25 cellular contexts compared by ENCODE assay signal in the genomic region with DNA sequence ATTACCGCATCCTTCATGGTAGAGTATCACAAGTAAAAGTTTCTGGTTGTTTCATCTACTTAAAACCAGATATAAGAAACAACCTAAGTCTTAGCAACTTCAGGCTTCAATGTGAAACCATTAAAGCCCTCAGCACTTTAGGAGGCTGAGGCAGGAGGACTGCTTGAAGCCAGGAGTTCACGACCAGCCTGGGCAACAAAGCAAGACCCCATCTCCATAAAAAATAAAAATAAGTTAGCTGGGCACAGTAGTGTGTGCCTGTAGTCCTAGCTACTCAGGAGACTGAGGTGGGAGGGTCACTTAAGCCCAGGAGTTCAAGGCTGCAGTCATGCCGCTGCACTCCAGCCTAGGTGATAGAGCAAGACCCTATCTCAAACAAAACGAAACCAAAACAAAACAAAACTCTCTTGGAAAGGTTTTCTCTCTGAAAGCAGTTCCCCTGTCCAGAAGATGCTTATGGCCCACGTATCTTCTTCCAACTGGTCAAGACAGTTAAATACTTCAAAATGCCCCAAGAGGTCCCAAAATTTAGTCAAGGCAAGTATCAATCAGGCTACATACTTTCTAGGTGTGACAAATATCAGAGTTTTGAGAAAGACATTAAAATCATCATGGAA.
"Had no signal": no experiment of that assay in that cellular context is flagged by ENCODE, and none has a peak within 500 bp of the region (broad histone marks: within the 10 kb centered on the region; RNA-seq: fewer than 3 reads in every experiment).

No MANE protein-coding gene starts in this region.

- H3K27ac Mint-ChIP-seq: brain; nephron; T-helper 2 cell treated with Interferon-gamma antibody and Interleukin-4, amounts not matched to agents 5 μg/mL and 100 μg/mL, for 36 hours had no signal

- ATAC-seq: left ventricle myocardium superior had no signal

- H3K4me1 ChIP-seq: right atrium auricular region, tibial nerve, vagina had no signal

- H3K9me3 ChIP-seq: right atrium auricular region, tibial nerve, vagina had no signal

- H3K9me3 Mint-ChIP-seq: brain; nephron; T-helper 2 cell treated with Interferon-gamma antibody and Interleukin-4, amounts not matched to agents 5 μg/mL and 100 μg/mL, for 36 hours had no signal

- DNase-seq: activated CD4-positive, alpha-beta T cell treated with anti-CD3 and anti-CD28 coated beads, Interleukin-2, amount 50 U/mL, for 1 hour; activated CD4-positive, CD25-positive, alpha-beta regulatory T cell; activated naive CD4-positive, alpha-beta T cell treated with anti-CD3 and anti-CD28 coated beads, Interleukin-2, amount 50 U/mL, for 16 hours; amygdala; central memory CD4-positive, alpha-beta T cell; effector CD4-positive, alpha-beta T cell; foreskin fibroblast; glutamatergic neuron; hypothalamus; left ventricle myocardium superior; mesenchymal stem cell; occipital lobe; stimulated activated CD4-positive, alpha-beta T cell treated with anti-CD3 and anti-CD28 coated beads, Interleukin-15, amount 100 ng/mL, for 24 hours; stimulated activated CD4-positive, alpha-beta T cell treated with anti-CD3 and anti-CD28 coated beads, Interleukin-4, amount 100 ng/mL, for 24 hours; stimulated activated naive CD4-positive, alpha-beta T cell treated with Interleukin-2 at 50 U/mL for 16 hours; substantia nigra; SW 1271 had no signal

- H3K27me3 ChIP-seq: right atrium auricular region, tibial nerve, vagina had no signal

- H3K27me3 Mint-ChIP-seq: brain had no signal

- H3K4me3 ChIP-seq: coronary artery, right atrium auricular region, skin epidermis, tibial nerve, vagina had no signal

- H3K4me1 Mint-ChIP-seq: brain, nephron had no signal

- H3K27ac ChIP-seq: coronary artery, right atrium auricular region, skin epidermis, tibial nerve, vagina had no signal

- H3K4me3 Mint-ChIP-seq: brain; nephron; T-helper 2 cell treated with Interferon-gamma antibody and Interleukin-4, amounts not matched to agents 5 μg/mL and 100 μg/mL, for 36 hours had no signal
